ENCODE assay signal across 1 cellular context in the genomic region with DNA sequence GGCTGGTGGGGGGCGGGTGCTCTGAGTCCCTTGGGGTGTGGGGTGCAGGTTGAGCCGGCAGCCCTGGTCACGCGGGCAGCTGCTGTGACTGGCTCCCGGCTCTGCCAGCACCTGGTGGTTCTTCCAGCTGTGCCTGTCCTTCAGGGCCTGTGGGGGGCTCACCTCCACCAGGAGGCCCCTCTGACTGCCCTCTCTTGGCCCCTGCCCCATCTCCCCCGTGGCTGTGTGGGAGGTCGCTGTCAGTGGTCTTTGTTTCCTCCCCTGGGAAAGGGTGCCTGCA.
TF ChIP-seq lines count a peak whose summit lies in the region.

No MANE protein-coding gene starts in this region.

TF ChIP-seq in H1, 55 proteins besides CTCF, POLR2A, EP300 and RAD21:
- TF ChIP-seq HDAC6 (IDR thresholded peaks at IDR 0.05; ENCODE audit: low read depth, low read length) (no peak), CHD2 (IDR thresholded peaks at IDR 0.05; ENCODE audit: low read length) (no peak), BCL11A (IDR thresholded peaks at IDR 0.05; ENCODE audit: low read depth in 2 of 2, low read length in 2 of 2) (no peak), MAFK (IDR thresholded peaks at IDR 0.05; ENCODE audit: low read depth, low read length) (no peak), GTF2F1 (IDR thresholded peaks at IDR 0.05; ENCODE audit: borderline replicate concordance, low read depth, low read length) (no peak), SRF (IDR thresholded peaks at IDR 0.05; ENCODE audit: low read depth, low read length) (no peak), BACH1 (IDR thresholded peaks at IDR 0.05; ENCODE audit: low read length) (no peak), RNF2 (IDR thresholded peaks at IDR 0.05; ENCODE audit: borderline replicate concordance, low read depth, low read length, missing control alignments, poor library complexity, severe bottlenecking) (no peak), KDM1A (IDR thresholded peaks at IDR 0.05; ENCODE audit: borderline replicate concordance, low read length) (no peak), EZH2 (IDR thresholded peaks at IDR 0.05; ENCODE audit: low read depth, low read length, severe bottlenecking) (no peak), ASH2L (IDR thresholded peaks at IDR 0.05; ENCODE audit: low read length) (no peak), HDAC2 (IDR thresholded peaks at IDR 0.05; ENCODE audit: borderline replicate concordance in 1 of 2, low read depth in 2 of 2, low read length in 2 of 2) (no peak), YY1 (IDR thresholded peaks at IDR 0.05; ENCODE audit: low read depth, low read length) (no peak), CHD1 (IDR thresholded peaks at IDR 0.05; ENCODE audit: low read depth, low read length) (no peak), SIRT6 (IDR thresholded peaks at IDR 0.05; ENCODE audit: low read length) (no peak), TAF7 (optimal IDR thresholded peaks at IDR 0.05; ENCODE audit: borderline replicate concordance, low read depth, low read length) (no peak), KDM5A (IDR thresholded peaks at IDR 0.05; ENCODE audit: low read length) (no peak), POLR2AphosphoS5 (IDR thresholded peaks at IDR 0.05; ENCODE audit: low read depth, low read length) (no peak), TCF12 (IDR thresholded peaks at IDR 0.05; ENCODE audit: low read depth, low read length) (no peak)
- TF ChIP-seq, protein P1, sequence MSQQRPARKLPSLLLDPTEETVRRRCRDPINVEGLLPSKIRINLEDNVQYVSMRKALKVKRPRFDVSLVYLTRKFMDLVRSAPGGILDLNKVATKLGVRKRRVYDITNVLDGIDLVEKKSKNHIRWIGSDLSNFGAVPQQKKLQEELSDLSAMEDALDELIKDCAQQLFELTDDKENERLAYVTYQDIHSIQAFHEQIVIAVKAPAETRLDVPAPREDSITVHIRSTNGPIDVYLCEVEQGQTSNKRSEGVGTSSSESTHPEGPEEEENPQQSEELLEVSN (IDR thresholded peaks at IDR 0.05): no peak
TF ChIP-seq in H1: peak in this region for 0.
